24 cellular contexts compared by ENCODE assay signal in the genomic region with DNA sequence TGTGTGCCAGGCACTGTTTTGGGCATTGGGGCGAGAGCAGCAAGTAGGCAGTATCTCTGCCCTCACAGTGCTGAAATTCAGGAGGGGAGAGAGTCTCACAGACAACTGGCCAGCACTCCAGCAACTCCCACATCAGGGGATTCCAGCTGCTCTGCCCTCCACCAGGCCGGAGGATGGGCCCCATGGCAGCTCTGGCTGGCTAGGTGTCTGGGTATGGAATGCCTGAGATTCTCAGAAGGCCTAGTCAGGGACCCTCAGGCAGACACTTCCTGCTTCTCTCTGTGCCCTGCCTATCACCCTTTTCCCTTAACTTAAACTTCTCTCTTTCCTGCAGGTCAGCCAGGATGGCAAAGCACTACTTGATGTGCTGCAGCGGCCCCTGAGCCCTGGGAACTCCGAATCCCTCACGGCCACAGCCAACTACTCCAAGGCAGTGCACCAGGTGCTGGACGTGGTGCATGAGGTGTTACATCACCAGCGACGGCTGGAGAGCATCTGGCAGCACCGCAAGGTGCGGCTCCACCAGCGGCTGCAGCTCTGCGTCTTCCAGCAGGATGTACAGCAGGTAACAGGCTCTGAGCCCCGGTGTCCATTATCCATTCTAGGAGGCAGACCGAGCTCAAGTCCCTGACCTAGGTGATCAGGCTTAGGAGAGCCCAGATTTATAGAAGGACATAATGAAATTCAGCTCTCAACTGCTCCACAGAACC.
"Had no signal": no experiment of that assay in that cellular context is flagged by ENCODE, and none has a peak within 500 bp of the region (broad histone marks: within the 10 kb centered on the region; RNA-seq: fewer than 3 reads in every experiment).

No MANE protein-coding gene starts in this region.

- H3K4me3 Mint-ChIP-seq: activated CD4-positive, alpha-beta memory T cell treated with anti-CD3 and anti-CD28 coated beads, Interleukin-2, amount 10 ng/mL, durations not matched to agents 7 days and 5 days; activated CD4-positive, alpha-beta T cell treated with anti-CD3 and anti-CD28 coated beads, Interleukin-2, amount 10 ng/mL, durations not matched to agents 24 days and 14 days; activated naive CD4-positive, alpha-beta T cell treated with anti-CD3 and anti-CD28 coated beads for 36 hours; activated naive CD8-positive, alpha-beta T cell treated with anti-CD3 and anti-CD28 coated beads, Interleukin-2, amount 10 ng/mL, durations not matched to agents 7 days and 5 days; activated T-cell treated with anti-CD3 and anti-CD28 coated beads, Interleukin-2, amount 50 U/mL, for 72 hours; natural killer cell treated with Interleukin-12 subunit alpha and Interleukin-12 subunit beta and Interleukin-15 and Interleukin-18, amount 100 ng/mL, for 72 hours; stimulated activated naive CD8-positive, alpha-beta T cell treated with anti-CD3 and anti-CD28 coated beads, Interleukin-15, Interleukin-2, amounts not matched to agents 100 ng/mL and 50 ng/mL, for 24 hours; T-helper 17 cell had no signal

- H3K4me3 ChIP-seq: coronary artery, left ventricle myocardium inferior, smooth muscle cell, thyroid gland had no signal

- H3K4me1 Mint-ChIP-seq: activated CD4-positive, alpha-beta memory T cell treated with anti-CD3 and anti-CD28 coated beads, Interleukin-2, amount 10 ng/mL, durations not matched to agents 7 days and 5 days; activated CD4-positive, alpha-beta T cell treated with anti-CD3 and anti-CD28 coated beads, Interleukin-2, amount 10 ng/mL, durations not matched to agents 24 days and 14 days; activated naive CD8-positive, alpha-beta T cell treated with anti-CD3 and anti-CD28 coated beads, Interleukin-2, amount 10 ng/mL, durations not matched to agents 7 days and 5 days; T-helper 17 cell had no signal

- H3K36me3 ChIP-seq: neutrophil had no signal

- DNase-seq: activated CD4-positive, alpha-beta memory T cell treated with anti-CD3 and anti-CD28 coated beads, Interleukin-2, amount 10 ng/mL, durations not matched to agents 7 days and 5 days; activated CD4-positive, alpha-beta T cell treated with anti-CD3 and anti-CD28 coated beads, Interleukin-2, amount 10 ng/mL, durations not matched to agents 24 days and 14 days; activated effector memory CD4-positive, alpha-beta T cell treated with Interleukin-2 at 50 U/mL for 16 hours; activated naive CD4-positive, alpha-beta T cell treated with anti-CD3 and anti-CD28 coated beads for 36 hours; activated naive CD8-positive, alpha-beta T cell treated with anti-CD3 and anti-CD28 coated beads, Interleukin-2, amount 10 ng/mL, durations not matched to agents 7 days and 5 days; activated T-cell treated with anti-CD3 and anti-CD28 coated beads, Interleukin-2, amount 50 U/mL, for 72 hours; amniotic stem cell; cerebellar nuclear complex; foreskin fibroblast; kidney glomerular epithelial cell; left ventricle myocardium inferior; midbrain; stimulated activated CD4-positive, alpha-beta T cell treated with anti-CD3 and anti-CD28 coated beads, Interleukin-2, amount 100 ng/mL, for 48 hours; substantia nigra; SW 1271; T-helper 17 cell; thyroid gland had no signal

- H3K9me3 ChIP-seq: left ventricle myocardium inferior, neutrophil, thyroid gland had no signal

- H3K36me3 Mint-ChIP-seq: activated naive CD8-positive, alpha-beta T cell treated with anti-CD3 and anti-CD28 coated beads, Interleukin-2, amount 10 ng/mL, durations not matched to agents 7 days and 5 days; natural killer cell treated with Interleukin-12 subunit alpha and Interleukin-12 subunit beta and Interleukin-15 and Interleukin-18, amount 100 ng/mL, for 72 hours had no signal

- H3K27me3 ChIP-seq: neutrophil, thyroid gland had no signal

- H3K27ac Mint-ChIP-seq: activated CD4-positive, alpha-beta memory T cell treated with anti-CD3 and anti-CD28 coated beads, Interleukin-2, amount 10 ng/mL, durations not matched to agents 7 days and 5 days; activated CD4-positive, alpha-beta T cell treated with anti-CD3 and anti-CD28 coated beads, Interleukin-2, amount 10 ng/mL, durations not matched to agents 24 days and 14 days; activated naive CD4-positive, alpha-beta T cell treated with anti-CD3 and anti-CD28 coated beads for 36 hours; activated naive CD8-positive, alpha-beta T cell treated with anti-CD3 and anti-CD28 coated beads, Interleukin-2, amount 10 ng/mL, durations not matched to agents 7 days and 5 days; activated T-cell treated with anti-CD3 and anti-CD28 coated beads, Interleukin-2, amount 50 U/mL, for 72 hours; natural killer cell treated with Interleukin-12 subunit alpha and Interleukin-12 subunit beta and Interleukin-15 and Interleukin-18, amount 100 ng/mL, for 72 hours; stimulated activated naive CD8-positive, alpha-beta T cell treated with anti-CD3 and anti-CD28 coated beads, Interleukin-15, Interleukin-2, amounts not matched to agents 100 ng/mL and 50 ng/mL, for 24 hours; T-helper 17 cell had no signal

- H3K27ac ChIP-seq: coronary artery, left ventricle myocardium inferior, neutrophil, thyroid gland had no signal

- H3K27me3 Mint-ChIP-seq: activated CD4-positive, alpha-beta T cell treated with anti-CD3 and anti-CD28 coated beads, Interleukin-2, amount 10 ng/mL, durations not matched to agents 24 days and 14 days had no signal

- H3K4me1 ChIP-seq: left ventricle myocardium inferior, thyroid gland had no signal

- H3K9me3 Mint-ChIP-seq: activated CD4-positive, alpha-beta memory T cell treated with anti-CD3 and anti-CD28 coated beads, Interleukin-2, amount 10 ng/mL, durations not matched to agents 7 days and 5 days; activated CD4-positive, alpha-beta T cell treated with anti-CD3 and anti-CD28 coated beads, Interleukin-2, amount 10 ng/mL, durations not matched to agents 24 days and 14 days; activated naive CD4-positive, alpha-beta T cell treated with anti-CD3 and anti-CD28 coated beads for 36 hours; activated naive CD8-positive, alpha-beta T cell treated with anti-CD3 and anti-CD28 coated beads, Interleukin-2, amount 10 ng/mL, durations not matched to agents 7 days and 5 days; natural killer cell treated with Interleukin-12 subunit alpha and Interleukin-12 subunit beta and Interleukin-15 and Interleukin-18, amount 100 ng/mL, for 72 hours; stimulated activated naive CD8-positive, alpha-beta T cell treated with anti-CD3 and anti-CD28 coated beads, Interleukin-15, Interleukin-2, amounts not matched to agents 100 ng/mL and 50 ng/mL, for 24 hours had no signal

- ATAC-seq: activated CD4-positive, CD25-positive, alpha-beta regulatory T cell treated with anti-CD3 and anti-CD28 coated beads, Interleukin-2, amount 50 U/mL, for 24 hours; activated T-cell treated with anti-CD3 and anti-CD28 coated beads, Interleukin-2, amount 50 U/mL, for 72 hours; natural killer cell treated with Interleukin-12 subunit alpha and Interleukin-12 subunit beta and Interleukin-15 and Interleukin-18, amount 100 ng/mL, for 72 hours; sciatic nerve; T-helper 17 cell had no signal
